Comparison of ENCODE assay signal across 19 cellular contexts in genomic region chr1:50268049-50268448, GRCh38.
DNase-seq lines count a peak whose midpoint lies in the region; ATAC-seq, FAIRE-seq and TF ChIP-seq lines count a peak whose summit lies in the region.
"Had no signal": no experiment of that assay in that cellular context is flagged by ENCODE, and none has a peak within 500 bp of the region (broad histone marks: within the 10 kb centered on the region; RNA-seq: fewer than 3 reads in every experiment).

No MANE protein-coding gene starts in this region.

- no peak for TF ChIP-seq POLR2A in K562 (conservative IDR thresholded peaks at IDR 0.05)

- no peak for TF ChIP-seq CTCF in K562 (IDR thresholded peaks at IDR 0.05 in 2 of 3, conservative IDR thresholded peaks at IDR 0.05 in 1 of 3; ENCODE audit: insufficient read depth in 2 of 3, low read depth in 1 of 3, low read length in 3 of 3)

- peak overlapping the region in 1 of 8 donors; percentile 38 for H3K27ac Mint-ChIP-seq in CD8-positive, alpha-beta memory T cell
- H3K27ac Mint-ChIP-seq: activated T-cell treated with anti-CD3 and anti-CD28 coated beads, Interleukin-2, amount 50 U/mL, for 24 hours; effector memory CD8-positive, alpha-beta T cell had no signal

- in situ Hi-C loops in K562 (cut with MboI), result no loop called here

- H3K9me3 ChIP-seq in K562 (replicated peaks; ENCODE audit: control insufficient read depth, insufficient read depth, low read depth, low read length), result no peaks in the 10 kb centered on the region
- H3K9me3 ChIP-seq in CD8-positive, alpha-beta memory T cell (ENCODE audit: low read length), result no peaks in the 10 kb centered on the region
- H3K9me3 ChIP-seq: gastroesophageal sphincter, neutrophil had no signal

- ATAC-seq in K562, result peak; percentile 48; the same call in 1 of the 3 replicates
- no peak for ATAC-seq in activated T-cell treated with anti-CD3 and anti-CD28 coated beads, Interleukin-2, amount 50 U/mL, for 4 hours
- ATAC-seq: effector memory CD8-positive, alpha-beta T cell; gastroesophageal sphincter; left colon had no signal

- H3K4me1 Mint-ChIP-seq in CD8-positive, alpha-beta memory T cell, result no peaks in the 10 kb centered on the region
- no peaks in the 10 kb centered on the region for H3K4me1 Mint-ChIP-seq in activated T-cell treated with anti-CD3 and anti-CD28 coated beads, Interleukin-2, amount 50 U/mL, for 4 hours (ENCODE audit: low read depth)

- H3K4me2 ChIP-seq in K562 (ENCODE audit: insufficient read depth, low read length), result no peak overlapping the region

- H3K9me1 ChIP-seq in K562 (ENCODE audit: control insufficient read depth, insufficient read depth, low read length), result no peaks in the 10 kb centered on the region

- H3K4me3 ChIP-seq in H7 (ENCODE audit: insufficient read depth, low read depth, low read length) (no peak overlapping the region), K562 (no peak overlapping the region)
- H3K4me3 ChIP-seq in CD8-positive, alpha-beta memory T cell (ENCODE audit: low read length), result no peak overlapping the region
- H3K4me3 ChIP-seq: gastroesophageal sphincter, skin epidermis had no signal

- no TSS peak for BruUV-seq in K562 (replicated peaks; lab: Mats Ljungman, UMichigan)

- H3K36me3 ChIP-seq in H7 (replicated peaks; ENCODE audit: control insufficient read depth, insufficient read depth, low read length) (no peaks in the 10 kb centered on the region), K562 (ENCODE audit: control insufficient read depth, insufficient read depth, low read length) (no peaks in the 10 kb centered on the region)
- no peaks in the 10 kb centered on the region for H3K36me3 ChIP-seq in CD8-positive, alpha-beta memory T cell (ENCODE audit: insufficient read depth, low read length)
- H3K36me3 ChIP-seq: gastroesophageal sphincter, neutrophil, WERI-Rb-1 had no signal

- H3K4me3 Mint-ChIP-seq in CD8-positive, alpha-beta memory T cell, result no peak overlapping the region
- H3K4me3 Mint-ChIP-seq in activated T-cell treated with anti-CD3 and anti-CD28 coated beads, Interleukin-2, amount 50 U/mL, for 4 hours, result no peak overlapping the region
- H3K4me3 Mint-ChIP-seq: activated T-cell treated with anti-CD3 and anti-CD28 coated beads, Interleukin-2, amount 50 U/mL, for 24 hours; CD14-positive monocyte; effector memory CD8-positive, alpha-beta T cell had no signal

- 4% methylated on average over 7 of the region's 7 CpGs for WGBS in K562 (ENCODE audit: insufficient coverage, low coverage, missing lambda C conversion rate)

- POLR2A ChIA-PET in K562 (lab: Yijun Ruan, JAX), result no interaction called here
- POLR2A ChIA-PET in CD8-positive, alpha-beta memory T cell (lab: Charles Lee), result no interaction called here

- intact Hi-C loops in K562 (cut with micrococcal nuclease), result no loop called here

- H4K20me1 ChIP-seq in K562 (replicated peaks; ENCODE audit: control insufficient read depth, insufficient read depth, low read length), result no peaks in the 10 kb centered on the region

- H3K4me1 ChIP-seq in K562 (replicated peaks in 1 of 2; ENCODE audit: control insufficient read depth in 2 of 2, insufficient read depth in 2 of 2, low read length in 2 of 2), result no peaks in the 10 kb centered on the region
- H3K4me1 ChIP-seq in CD8-positive, alpha-beta memory T cell (ENCODE audit: insufficient read depth, low read length), result no peaks in the 10 kb centered on the region
- H3K4me1 ChIP-seq: gastroesophageal sphincter had no signal

- no peak overlapping the region for H3K27ac ChIP-seq in K562 (ENCODE audit: extremely low read depth, low read depth, low read length)
- H3K27ac ChIP-seq in CD8-positive, alpha-beta memory T cell (ENCODE audit: low read depth, low read length), result no peak overlapping the region
- H3K27ac ChIP-seq: gastroesophageal sphincter, neutrophil, skin epidermis, WERI-Rb-1 had no signal

- TF ChIP-seq RAD21 in K562 (CRISPR knock-in tag; conservative IDR thresholded peaks at IDR 0.05 in 1 of 2, IDR thresholded peaks at IDR 0.05 in 1 of 2), result no peak

- no peak overlapping the region for H3K9ac ChIP-seq in K562 (ENCODE audit: insufficient read depth in 1 of 2, low read depth in 2 of 2, low read length in 2 of 2)

- peaks cover 10 to 15% of the 10 kb centered on the region in 2 donors for H3K27me3 Mint-ChIP-seq in CD8-positive, alpha-beta memory T cell
- H3K27me3 Mint-ChIP-seq in activated T-cell treated with anti-CD3 and anti-CD28 coated beads, Interleukin-2, amount 50 U/mL, for 4 hours (ENCODE audit: low read depth), result no peaks in the 10 kb centered on the region

- FAIRE-seq in K562 (lab: Jason Lieb, UNC), result peak; percentile 23

- H2AFZ ChIP-seq in K562 (ENCODE audit: low read depth, low read length), result no peak overlapping the region

- no peak for TF ChIP-seq EP300 in K562 (IDR thresholded peaks at IDR 0.05; ENCODE audit: low read length)

- DNase-seq in H7 (peak; percentile 68), M059J (ENCODE audit: low read depth) (peak; percentile 11), K562 (ENCODE audit: extremely low read depth in 1 of 4, low spot score in 3 of 4) (peak in 2 of 4 experiments; percentile 26 to 27), mucosa of gallbladder (ENCODE audit: low spot score) (peak; percentile 14), DMS79 treated with DMSO at 0.1 percent for 48 hours (lab: John Stamatoyannopoulos, UW) (no peak), germinal center (ENCODE audit: low spot score) (no peak)
- DNase-seq in CD8-positive, alpha-beta memory T cell, result no peak
- DNase-seq in activated T-cell treated with anti-CD3 and anti-CD28 coated beads, Interleukin-2, amount 50 U/mL, for 4 hours, result no peak
- DNase-seq: activated T-cell treated with anti-CD3 and anti-CD28 coated beads, Interleukin-2, amount 50 U/mL, for 24 hours; anterior cingulate cortex; effector memory CD8-positive, alpha-beta T cell; MV-4-11; NCI-H226; WERI-Rb-1 had no signal

- H3K27me3 ChIP-seq in H7 (ENCODE audit: control insufficient read depth, insufficient read depth, low read length) (no peaks in the 10 kb centered on the region), K562 (ENCODE audit: control insufficient read depth in 2 of 2, insufficient read depth in 2 of 2, low read length in 2 of 2) (no peaks in the 10 kb centered on the region)
- no peaks in the 10 kb centered on the region for H3K27me3 ChIP-seq in CD8-positive, alpha-beta memory T cell (ENCODE audit: insufficient read depth, low read length, poor library complexity, severe bottlenecking)
- H3K27me3 ChIP-seq: neutrophil had no signal

- no peaks in the 10 kb centered on the region for H3K36me3 Mint-ChIP-seq in CD8-positive, alpha-beta memory T cell
- H3K36me3 Mint-ChIP-seq in activated T-cell treated with anti-CD3 and anti-CD28 coated beads, Interleukin-2, amount 50 U/mL, for 4 hours (ENCODE audit: insufficient read depth), result no peaks in the 10 kb centered on the region
- H3K36me3 Mint-ChIP-seq: CD14-positive monocyte had no signal

- peaks cover 0 to 3% (median 0%) of the 10 kb centered on the region in 5 donors for H3K9me3 Mint-ChIP-seq in CD8-positive, alpha-beta memory T cell
- no peaks in the 10 kb centered on the region for H3K9me3 Mint-ChIP-seq in activated T-cell treated with anti-CD3 and anti-CD28 coated beads, Interleukin-2, amount 50 U/mL, for 4 hours
- H3K9me3 Mint-ChIP-seq: activated T-cell treated with anti-CD3 and anti-CD28 coated beads, Interleukin-2, amount 50 U/mL, for 24 hours; CD14-positive monocyte; effector memory CD8-positive, alpha-beta T cell had no signal

- CTCF ChIA-PET in K562 (lab: Yijun Ruan, JAX; ENCODE audit: low intra/inter-chr PET ratio), result no interaction called here
- CTCF ChIA-PET in CD8-positive, alpha-beta memory T cell (lab: Charles Lee), result no interaction called here

- H3K79me2 ChIP-seq in K562 (ENCODE audit: control insufficient read depth, insufficient read depth, low read length), result no peaks in the 10 kb centered on the region

TF ChIP-seq in K562, 482 proteins besides CTCF, POLR2A, EP300 and RAD21 (continues in another document):
- no peak for TF ChIP-seq BACH1 (tag; IDR thresholded peaks at IDR 0.05)
- 0 out of 4 replicates have a peak, but pooled peaks of 1 of the 2 experiments have one; percentile 52 for TF ChIP-seq SIN3A (IDR thresholded peaks at IDR 0.05; ENCODE audit: borderline replicate concordance in 2 of 2, control insufficient read depth in 1 of 2, low read depth in 2 of 2, low read length in 2 of 2)
- no peak for TF ChIP-seq ZNF175 (CRISPR knock-in tag; IDR thresholded peaks at IDR 0.05; ENCODE audit: low read depth)
- TF ChIP-seq RBM39 (optimal IDR thresholded peaks at IDR 0.05; ENCODE audit: low read depth, low read length), result no peak
- TF ChIP-seq NR3C1 (CRISPR knock-in tag; IDR thresholded peaks at IDR 0.05), result no peak
- TF ChIP-seq MTF1 (CRISPR knock-in tag; IDR thresholded peaks at IDR 0.05; ENCODE audit: borderline replicate concordance), result no peak
- no peak for TF ChIP-seq PHB2 (IDR thresholded peaks at IDR 0.05; ENCODE audit: low read depth)
- TF ChIP-seq TFAP4 (CRISPR knock-in tag; IDR thresholded peaks at IDR 0.05; ENCODE audit: borderline replicate concordance), result peak; percentile 30; the same call in 1 of the 2 replicates
- peak; percentile 95 for TF ChIP-seq EHMT2 (IDR thresholded peaks at IDR 0.05)
- TF ChIP-seq SIRT6 (IDR thresholded peaks at IDR 0.05; ENCODE audit: low read depth, low read length), result no peak

Comparison
In these comparisons a context has a peak if more than half of its experiments do, and no peak if none do; other contexts are left out.
1. DNase-seq: peak in H7 (single experiment), M059J (single experiment) and mucosa of gallbladder (single experiment); none in DMS79 treated with DMSO at 0.1 percent for 48 hours (single experiment), CD8-positive, alpha-beta memory T cell (0 of 5), activated T-cell treated with anti-CD3 and anti-CD28 coated beads, Interleukin-2, amount 50 U/mL, for 4 hours (single experiment) and germinal center (single experiment).